Comparison of ENCODE assay signal across 29 cellular contexts in the genomic region with DNA sequence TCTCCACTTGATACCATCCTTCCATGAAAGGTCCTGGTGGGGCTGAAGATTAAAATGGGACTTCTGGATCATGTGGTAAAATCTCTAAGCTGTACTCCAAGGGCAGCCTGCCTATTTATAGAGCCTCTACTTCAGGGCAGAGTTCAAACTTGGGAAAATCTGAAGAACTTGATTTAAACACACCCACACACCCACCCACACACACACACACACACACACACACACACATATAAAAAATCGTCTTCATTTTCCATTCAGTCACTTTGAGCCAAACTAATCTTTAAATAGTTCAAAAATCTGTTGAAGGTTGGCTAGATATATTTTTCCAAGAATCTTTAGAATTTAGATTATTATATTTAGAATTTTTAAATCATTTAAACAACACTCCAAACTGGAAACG.
"Had no signal": no experiment of that assay in that cellular context is flagged by ENCODE, and none has a peak within 500 bp of the region (broad histone marks: within the 10 kb centered on the region; RNA-seq: fewer than 3 reads in every experiment).

No MANE protein-coding gene starts in this region.

- H3K4me1 ChIP-seq: adrenal gland had no signal

- H3K36me3 Mint-ChIP-seq: activated naive CD8-positive, alpha-beta T cell treated with anti-CD3 and anti-CD28 coated beads, Interleukin-2, amount 10 ng/mL, durations not matched to agents 7 days and 5 days had no signal

- H3K27ac ChIP-seq: adrenal gland, body of pancreas, SK-N-MC, VCaP had no signal

- DNase-seq: activated CD4-positive, alpha-beta T cell treated with anti-CD3 and anti-CD28 coated beads for 36 hours; activated CD8-positive, alpha-beta memory T cell treated with anti-CD3 and anti-CD28 coated beads, Interleukin-2, amount 50 U/mL, for 4 hours; activated CD8-positive, alpha-beta T cell treated with anti-CD3 and anti-CD28 coated beads for 36 hours; activated gamma-delta T cell treated with Interleukin-2 at 50 U/mL for 16 hours; activated naive CD4-positive, alpha-beta T cell treated with anti-CD3 and anti-CD28 coated beads, Interleukin-2, amount 50 U/mL, for 16 hours; activated naive CD8-positive, alpha-beta T cell treated with anti-CD3 and anti-CD28 coated beads, Interleukin-2, amount 10 ng/mL, durations not matched to agents 7 days and 5 days; activated T-cell treated with anti-CD3 and anti-CD28 coated beads, Interleukin-2, amount 50 U/mL, for 72 hours; adrenal gland; aorta; body of pancreas; MG63; MV-4-11; NCI-H1092 treated with DMSO at 0.1 percent for 48 hours; NCI-H1417 treated with DMSO at 0.1 percent for 48 hours; NCI-H1694; NCI-H2029; NCI-H2107; NCI-H2171 treated with DMSO at 0.1 percent for 48 hours; NCI-H345; NCI-H510A; NCI-H526 treated with DMSO at 0.1 percent for 48 hours; NCI-H82; RPMI8226; T-helper 1 cell had no signal

- H3K27me3 Mint-ChIP-seq: activated CD4-positive, alpha-beta T cell treated with anti-CD3 and anti-CD28 coated beads for 36 hours; activated CD8-positive, alpha-beta T cell treated with anti-CD3 and anti-CD28 coated beads for 36 hours; activated naive CD8-positive, alpha-beta T cell treated with anti-CD3 and anti-CD28 coated beads, Interleukin-2, amount 10 ng/mL, durations not matched to agents 7 days and 5 days had no signal

- ATAC-seq: activated CD4-positive, alpha-beta T cell treated with anti-CD3 and anti-CD28 coated beads for 36 hours; activated CD8-positive, alpha-beta T cell treated with anti-CD3 and anti-CD28 coated beads for 36 hours; activated T-cell treated with anti-CD3 and anti-CD28 coated beads, Interleukin-2, amount 50 U/mL, for 72 hours; body of pancreas; Panc1; Right ventricle myocardium inferior had no signal

- H3K9me3 Mint-ChIP-seq: activated CD8-positive, alpha-beta T cell treated with anti-CD3 and anti-CD28 coated beads for 36 hours; activated naive CD8-positive, alpha-beta T cell treated with anti-CD3 and anti-CD28 coated beads, Interleukin-2, amount 10 ng/mL, durations not matched to agents 7 days and 5 days; activated T-cell treated with anti-CD3 and anti-CD28 coated beads, Interleukin-2, amount 50 U/mL, for 72 hours; activated T-helper 2 cell treated with anti-CD3 and anti-CD28 coated beads, Interferon-gamma antibody, Interleukin-2, Interleukin-4, amounts not matched to agents 10 μg/mL and 5 μg/mL and 100 μg/mL, durations not matched to agents 14 hours and 24 hours and 36 hours had no signal

- H3K36me3 ChIP-seq: adrenal gland, MG63 had no signal

- H3K9me3 ChIP-seq: adrenal gland, body of pancreas, MG63 had no signal

- H3K4me1 Mint-ChIP-seq: activated CD4-positive, alpha-beta T cell treated with anti-CD3 and anti-CD28 coated beads for 36 hours; activated naive CD8-positive, alpha-beta T cell treated with anti-CD3 and anti-CD28 coated beads, Interleukin-2, amount 10 ng/mL, durations not matched to agents 7 days and 5 days had no signal

- H3K4me3 ChIP-seq: adrenal gland, body of pancreas, MG63, SK-N-MC had no signal

- H3K27ac Mint-ChIP-seq: activated CD4-positive, alpha-beta T cell treated with anti-CD3 and anti-CD28 coated beads for 36 hours; activated CD8-positive, alpha-beta T cell treated with anti-CD3 and anti-CD28 coated beads for 36 hours; activated naive CD8-positive, alpha-beta T cell treated with anti-CD3 and anti-CD28 coated beads, Interleukin-2, amount 10 ng/mL, durations not matched to agents 7 days and 5 days; activated T-cell treated with anti-CD3 and anti-CD28 coated beads, Interleukin-2, amount 50 U/mL, for 72 hours; activated T-helper 2 cell treated with anti-CD3 and anti-CD28 coated beads, Interferon-gamma antibody, Interleukin-2, Interleukin-4, amounts not matched to agents 10 μg/mL and 5 μg/mL and 100 μg/mL, durations not matched to agents 14 hours and 24 hours and 36 hours had no signal

- H3K27me3 ChIP-seq: body of pancreas, MG63 had no signal

- H3K4me3 Mint-ChIP-seq: activated CD4-positive, alpha-beta T cell treated with anti-CD3 and anti-CD28 coated beads for 36 hours; activated CD8-positive, alpha-beta T cell treated with anti-CD3 and anti-CD28 coated beads for 36 hours; activated naive CD8-positive, alpha-beta T cell treated with anti-CD3 and anti-CD28 coated beads, Interleukin-2, amount 10 ng/mL, durations not matched to agents 7 days and 5 days; activated T-cell treated with anti-CD3 and anti-CD28 coated beads, Interleukin-2, amount 50 U/mL, for 72 hours had no signal
